ENCODE assay signal across 1 cellular context in genomic region chr16:68860978-68861892, GRCh38.
TF ChIP-seq lines count a peak whose summit lies in the region.

No MANE protein-coding gene starts in this region.

TF ChIP-seq in HepG2, 621 proteins besides CTCF, POLR2A, EP300 and RAD21 (continued from another document and continues in another):
- no peak for TF ChIP-seq NFAT5 (CRISPR knock-in tag; IDR thresholded peaks at IDR 0.05)
- TF ChIP-seq ZNF230 (CRISPR knock-in tag; IDR thresholded peaks at IDR 0.05): no peak
- peak; percentile 78 for TF ChIP-seq FOXA3 (CRISPR knock-in tag; IDR thresholded peaks at IDR 0.05)
- no peak for TF ChIP-seq ZBTB7A (CRISPR knock-in tag; IDR thresholded peaks at IDR 0.05)
- TF ChIP-seq ELF3 (CRISPR knock-in tag; IDR thresholded peaks at IDR 0.05): 0 out of 2 replicates have a peak, but pooled peaks have one; percentile 16
- TF ChIP-seq TEAD3 (CRISPR knock-in tag; optimal IDR thresholded peaks at IDR 0.05; ENCODE audit: borderline replicate concordance): no peak
- TF ChIP-seq ZNF572 (CRISPR knock-in tag; IDR thresholded peaks at IDR 0.05): no peak
- no peak for TF ChIP-seq ZNF12 (CRISPR knock-in tag; IDR thresholded peaks at IDR 0.05)
- TF ChIP-seq CENPX (CRISPR knock-in tag; IDR thresholded peaks at IDR 0.05): no peak
- TF ChIP-seq PITX1 (CRISPR knock-in tag; IDR thresholded peaks at IDR 0.05): 0 out of 2 replicates have a peak, but pooled peaks have one; percentile 12
- no peak for TF ChIP-seq ZNF781 (CRISPR knock-in tag; IDR thresholded peaks at IDR 0.05; ENCODE audit: borderline replicate concordance, not compliant biosample characterization)
- TF ChIP-seq ARID5B (CRISPR knock-in tag; IDR thresholded peaks at IDR 0.05): 0 out of 2 replicates have a peak, but pooled peaks have one; percentile 19
- peak; percentile 33; the same call in 1 of the 2 replicates for TF ChIP-seq SAP130 (CRISPR knock-in tag; IDR thresholded peaks at IDR 0.05; ENCODE audit: low read depth)
- no peak for TF ChIP-seq NCOA2 (CRISPR knock-in tag; IDR thresholded peaks at IDR 0.05)
- no peak for TF ChIP-seq ZNF562 (CRISPR knock-in tag; IDR thresholded peaks at IDR 0.05; ENCODE audit: borderline replicate concordance)
- no peak for TF ChIP-seq ZNF567 (CRISPR knock-in tag; IDR thresholded peaks at IDR 0.05; ENCODE audit: borderline replicate concordance)
- peak; percentile 58 for TF ChIP-seq SALL1 (CRISPR knock-in tag; IDR thresholded peaks at IDR 0.05)
- TF ChIP-seq ZNF737 (CRISPR knock-in tag; IDR thresholded peaks at IDR 0.05; ENCODE audit: borderline replicate concordance): no peak
- TF ChIP-seq ZBTB49 (CRISPR knock-in tag; IDR thresholded peaks at IDR 0.05; ENCODE audit: borderline replicate concordance): no peak
- no peak for TF ChIP-seq ZNF101 (CRISPR knock-in tag; IDR thresholded peaks at IDR 0.05; ENCODE audit: borderline replicate concordance, low read depth)
- TF ChIP-seq SOX5 (CRISPR knock-in tag; IDR thresholded peaks at IDR 0.05; ENCODE audit: borderline replicate concordance): no peak
- TF ChIP-seq NR3C1 (CRISPR knock-in tag; IDR thresholded peaks at IDR 0.05): no peak
- TF ChIP-seq ZNF784 (CRISPR knock-in tag; IDR thresholded peaks at IDR 0.05; ENCODE audit: borderline replicate concordance): no peak
- TF ChIP-seq AHR (CRISPR knock-in tag; IDR thresholded peaks at IDR 0.05): no peak
- 0 out of 2 replicates have a peak, but pooled peaks have one; percentile 30 for TF ChIP-seq POGZ (CRISPR knock-in tag; IDR thresholded peaks at IDR 0.05)
- no peak for TF ChIP-seq U2AF2 (IDR thresholded peaks at IDR 0.05; ENCODE audit: low read depth, low read length)
- no peak for TF ChIP-seq GMEB1 (CRISPR knock-in tag; IDR thresholded peaks at IDR 0.05; ENCODE audit: borderline replicate concordance)
- no peak for TF ChIP-seq SRSF9 (IDR thresholded peaks at IDR 0.05; ENCODE audit: borderline replicate concordance, insufficient read depth, low read depth, low read length, poor library complexity, severe bottlenecking)
- no peak for TF ChIP-seq TEAD2 (CRISPR knock-in tag; IDR thresholded peaks at IDR 0.05)
- no peak for TF ChIP-seq ZNF512B (CRISPR knock-in tag; IDR thresholded peaks at IDR 0.05; ENCODE audit: borderline replicate concordance)
- TF ChIP-seq ZNF512 (CRISPR knock-in tag; IDR thresholded peaks at IDR 0.05): no peak
- TF ChIP-seq JUNB (CRISPR knock-in tag; IDR thresholded peaks at IDR 0.05; ENCODE audit: borderline replicate concordance): no peak
- TF ChIP-seq TRIM24 (CRISPR knock-in tag; IDR thresholded peaks at IDR 0.05): 0 out of 2 replicates have a peak, but pooled peaks have one; percentile 18
- TF ChIP-seq NFKB2 (CRISPR knock-in tag; IDR thresholded peaks at IDR 0.05; ENCODE audit: borderline replicate concordance): no peak
- TF ChIP-seq HNF4G (IDR thresholded peaks at IDR 0.05; ENCODE audit: borderline replicate concordance, low read depth, low read length): no peak
- no peak for TF ChIP-seq HNF4G (CRISPR knock-in tag; IDR thresholded peaks at IDR 0.05; ENCODE audit: borderline replicate concordance, low read depth)
- no peak for TF ChIP-seq IKZF1 (IDR thresholded peaks at IDR 0.05)
- peak; percentile 31; the same call in 1 of the 2 replicates for TF ChIP-seq FOXA1 (IDR thresholded peaks at IDR 0.05)
- TF ChIP-seq FOXA1 (CRISPR knock-in tag; IDR thresholded peaks at IDR 0.05): peak; percentile 68
- TF ChIP-seq HOXA3 (CRISPR knock-in tag; IDR thresholded peaks at IDR 0.05): 0 out of 2 replicates have a peak, but pooled peaks have one; percentile 11
- no peak for TF ChIP-seq KAT2B (IDR thresholded peaks at IDR 0.05; ENCODE audit: borderline replicate concordance, low read depth, low read length)
- no peak for TF ChIP-seq DMTF1 (CRISPR knock-in tag; IDR thresholded peaks at IDR 0.05)
